In the genomic region with DNA sequence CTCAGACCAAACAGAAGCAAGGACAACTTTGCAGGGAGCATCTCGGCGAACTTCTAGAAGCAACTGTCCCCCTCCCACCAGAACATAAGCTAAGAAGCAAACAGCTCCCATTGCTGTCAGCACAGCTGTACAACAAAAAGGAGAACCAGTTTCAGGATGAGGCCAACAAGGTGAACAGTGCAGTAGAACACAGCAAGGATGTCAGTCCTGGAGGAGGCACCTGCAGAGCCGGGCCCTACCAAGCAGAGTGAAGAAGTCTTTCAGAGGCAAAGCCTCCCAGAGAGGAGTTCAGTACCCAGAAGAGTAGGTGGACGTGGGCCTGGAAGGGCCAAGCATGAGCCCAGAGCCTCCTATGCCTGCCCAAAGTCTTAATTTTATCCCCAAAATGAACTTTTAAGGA, we compare ENCODE assay signal across 8 cellular contexts. TPM values are rescaled to one million over a fixed set of nuclear protein-coding genes. Genes with fewer than 3 reads are reported as not detected.
DNase-seq lines count a peak whose midpoint lies in the region; ATAC-seq and TF ChIP-seq lines count a peak whose summit lies in the region.

No MANE protein-coding gene starts in this region.

- H3K4me3 ChIP-seq in LNCaP clone FGC (ENCODE audit: low read depth, low read length) (peak overlapping the region; percentile 79), neuronal stem cell (ENCODE audit: low read length in 2 of 2) (peak overlapping the region in 1 of 2 donors; percentile 86)

- WGBS in neuronal stem cell (ENCODE audit: extremely low coverage in 2 of 2, insufficient read length in 2 of 2, insufficient replicate concordance in 1 of 2), 2 donors: no CpG with 5 or more reads among the region's 4 CpGs

- H2AFZ ChIP-seq in neuronal stem cell (ENCODE audit: low read length): peak overlapping the region; percentile 99

- no peaks in the 10 kb centered on the region for H3K9me3 Mint-ChIP-seq in central memory CD8-positive, alpha-beta T cell

- peak overlapping the region; percentile 39 for H3K14ac ChIP-seq in neuronal stem cell (ENCODE audit: low read length)

- no peak overlapping the region for H2BK5ac ChIP-seq in neuronal stem cell (ENCODE audit: low read length)

- peaks cover 12 to 16% of the 10 kb centered on the region in 2 donors for H3K4me1 ChIP-seq in neuronal stem cell (ENCODE audit: control insufficient read depth in 2 of 2, insufficient read depth in 1 of 2, low read depth in 1 of 2, low read length in 2 of 2)

- peaks cover 34% of the 10 kb centered on the region for H3K4me1 Mint-ChIP-seq in central memory CD8-positive, alpha-beta T cell

- H2BK15ac ChIP-seq in neuronal stem cell (ENCODE audit: low read length): no peak overlapping the region

- no peak for TF ChIP-seq CTCF in LNCaP clone FGC (IDR thresholded peaks at IDR 0.05; ENCODE audit: control insufficient read depth, extremely low read depth, insufficient read depth)

- H3K36me3 ChIP-seq in neuronal stem cell (replicated peaks in 1 of 2; ENCODE audit: control insufficient read depth in 2 of 2, insufficient read depth in 2 of 2, low read length in 2 of 2): peaks cover 0 to 16% of the 10 kb centered on the region in 2 donors

- no peak overlapping the region for H3K27ac ChIP-seq in neuronal stem cell (replicated peaks; ENCODE audit: low read length)

- DNase-seq in DMS53 (lab: John Stamatoyannopoulos, UW) (peak; percentile 23), DMS53 treated with DMSO at 0.1 percent for 48 hours (lab: John Stamatoyannopoulos, UW; ENCODE audit: unreplicated experiment) (no peak), LNCaP clone FGC (ENCODE audit: low read depth) (no peak), neuronal stem cell (ENCODE audit: low spot score) (no peak), nucleus accumbens (lab: John Stamatoyannopoulos, UW) (no peak), NCI-H524 treated with DMSO at 0.1 percent for 48 hours (lab: John Stamatoyannopoulos, UW) (no peak)
- DNase-seq in central memory CD8-positive, alpha-beta T cell (ENCODE audit: low spot score in 2 of 2): no peak

- H2BK120ac ChIP-seq in neuronal stem cell (ENCODE audit: low read depth, low read length): no peak overlapping the region

- no peak overlapping the region for H3K4ac ChIP-seq in neuronal stem cell (ENCODE audit: low read length)

- H3K36me3 Mint-ChIP-seq in central memory CD8-positive, alpha-beta T cell (ENCODE audit: insufficient read depth): peaks cover 18% of the 10 kb centered on the region

- H4K8ac ChIP-seq in neuronal stem cell (ENCODE audit: low read depth, low read length): no peak overlapping the region

- no peak overlapping the region for H3K9ac ChIP-seq in neuronal stem cell (ENCODE audit: low read depth, low read length, poor library complexity)

- peak overlapping the region; percentile 85 for H3K27ac Mint-ChIP-seq in central memory CD8-positive, alpha-beta T cell (ENCODE audit: low read depth)

- no peak for ATAC-seq in central memory CD8-positive, alpha-beta T cell (replicated peaks; ENCODE audit: extremely low read depth, poor library complexity, severe bottlenecking)
- no peak for ATAC-seq in HG02623 (IDR thresholded peaks at IDR 0.05; ENCODE audit: unreplicated experiment)

- H3K27me3 Mint-ChIP-seq in central memory CD8-positive, alpha-beta T cell: no peaks in the 10 kb centered on the region

- no peak overlapping the region for H2AK5ac ChIP-seq in neuronal stem cell (ENCODE audit: low read depth, low read length)

- peaks cover 3% of the 10 kb centered on the region for H3K79me1 ChIP-seq in neuronal stem cell (ENCODE audit: low read depth, low read length)

- H4K91ac ChIP-seq in neuronal stem cell (ENCODE audit: low read depth, low read length, poor library complexity): no peak overlapping the region

- no peak overlapping the region for H2BK12ac ChIP-seq in neuronal stem cell (ENCODE audit: low read length)

- H3K9me3 ChIP-seq in neuronal stem cell (replicated peaks in 1 of 2; ENCODE audit: control insufficient read depth in 2 of 2, insufficient read depth in 1 of 2, low read depth in 1 of 2, low read length in 2 of 2): no peaks in the 10 kb centered on the region

- H3K4me3 Mint-ChIP-seq in central memory CD8-positive, alpha-beta T cell: peak overlapping the region; percentile 90

- H3K27me3 ChIP-seq in neuronal stem cell (ENCODE audit: control insufficient read depth in 3 of 3, insufficient read depth in 3 of 3, low read depth in 1 of 3, low read length in 3 of 3): peaks cover 0 to 6% (median 0%) of the 10 kb centered on the region in 3 experiments

- H3K18ac ChIP-seq in neuronal stem cell (ENCODE audit: low read length): no peak overlapping the region

- H3K4me2 ChIP-seq in neuronal stem cell (ENCODE audit: insufficient read depth, low read length, poor library complexity, severe bottlenecking): peak overlapping the region; percentile 100

- H3K23ac ChIP-seq in neuronal stem cell (ENCODE audit: low read depth, low read length, poor library complexity): no peak overlapping the region

RNA-seq across cellular contexts. Expression of a gene that starts 1.0 kb away (rescaled TPM):
- polyA plus RNA-seq in neuronal stem cell (2013, experiment 1 of 2): 11.4 TPM
- polyA plus RNA-seq in neuronal stem cell (2013, experiment 2 of 2): 10.5 TPM

RNA-seq across cellular contexts. Expression of a gene that starts 2.0 kb away (rescaled TPM):
- 36.4 TPM for polyA plus RNA-seq in neuronal stem cell (2013, experiment 1 of 2)
- 38.0 TPM for polyA plus RNA-seq in neuronal stem cell (2013, experiment 2 of 2)

RNA-seq across cellular contexts. Expression of a gene that starts 40.2 kb away (rescaled TPM):
- 1.3 TPM for polyA plus RNA-seq in neuronal stem cell (2013, experiment 1 of 2)
- 1.4 TPM for polyA plus RNA-seq in neuronal stem cell (2013, experiment 2 of 2)

RNA-seq across cellular contexts. Expression of a gene that starts 46.2 kb away (rescaled TPM):
- 19.9 TPM for polyA plus RNA-seq in neuronal stem cell (2013, experiment 1 of 2)
- 20.1 TPM for polyA plus RNA-seq in neuronal stem cell (2013, experiment 2 of 2)
